Comparison of ENCODE assay signal across 8 cellular contexts in genomic region chr6:2855061-2855519, GRCh38. TPM values are rescaled to one million over a fixed set of nuclear protein-coding genes. Genes with fewer than 3 reads are reported as not detected.
A peak's percentile ranks its signal among the peaks of the same experiment; 100 is the strongest.
DNase-seq lines count a peak whose midpoint lies in the region; ATAC-seq lines count a peak whose summit lies in the region.

No MANE protein-coding gene starts in this region.

- H3K36me3 ChIP-seq in HUES6 (ENCODE audit: control insufficient read depth, insufficient read depth, low read length): no peaks in the 10 kb centered on the region

- ATAC-seq in activated naive CD4-positive, alpha-beta T cell treated with anti-CD3 and anti-CD28 coated beads, Interleukin-2, amount 50 U/mL, for 72 hours: peak in 1 of 2 donors; percentile 5
- ATAC-seq in HG03378 (IDR thresholded peaks at IDR 0.05; ENCODE audit: unreplicated experiment) (no peak), HG03108 (IDR thresholded peaks at IDR 0.05; ENCODE audit: unreplicated experiment) (no peak)

- H3K27me3 ChIP-seq in HUES6 (ENCODE audit: control insufficient read depth, insufficient read depth, low read length): no peaks in the 10 kb centered on the region

- peak overlapping the region; percentile 4 for H3K9ac ChIP-seq in HUES6 (ENCODE audit: low read length)

- H3K9me3 ChIP-seq in HUES6 (ENCODE audit: control insufficient read depth, insufficient read depth, low read depth, low read length): no peaks in the 10 kb centered on the region

- peak overlapping the region; percentile 92 to 98 for H3K27ac Mint-ChIP-seq in activated naive CD4-positive, alpha-beta T cell treated with anti-CD3 and anti-CD28 coated beads, Interleukin-2, amount 50 U/mL, for 72 hours

- H3K4me3 ChIP-seq in HUES6 (ENCODE audit: low read depth, low read length): no peak overlapping the region
- no peak overlapping the region for H3K4me3 ChIP-seq in skin epidermis

- no peak for DNase-seq in activated naive CD4-positive, alpha-beta T cell treated with anti-CD3 and anti-CD28 coated beads, Interleukin-2, amount 50 U/mL, for 72 hours (ENCODE audit: low spot score in 2 of 2)
- DNase-seq in iris pigment epithelial cell (ENCODE audit: low read depth) (peak; percentile 35), COLO829 (ENCODE audit: low spot score) (no peak), NCI-H1436 treated with DMSO at 0.1 percent for 48 hours (lab: John Stamatoyannopoulos, UW) (no peak)

- H3K36me3 Mint-ChIP-seq in activated naive CD4-positive, alpha-beta T cell treated with anti-CD3 and anti-CD28 coated beads, Interleukin-2, amount 50 U/mL, for 72 hours: peaks cover 6 to 18% of the 10 kb centered on the region in 2 donors

- H3K4me1 ChIP-seq in HUES6 (ENCODE audit: control insufficient read depth, insufficient read depth, low read length): peaks cover 46% of the 10 kb centered on the region

- peak overlapping the region; percentile 93; the same call in 1 of the 2 replicates for H3K27ac ChIP-seq in HUES6 (ENCODE audit: low read depth, low read length)
- peak overlapping the region in 19 of 21 experiments; percentile 1 to 98 (median 73) for H3K27ac ChIP-seq in skin epidermis

- peaks cover 9% of the 10 kb centered on the region in 2 donors for H3K9me3 Mint-ChIP-seq in activated naive CD4-positive, alpha-beta T cell treated with anti-CD3 and anti-CD28 coated beads, Interleukin-2, amount 50 U/mL, for 72 hours

RNA-seq across cellular contexts. Expression of gene SERPINB1, which starts 13.4 kb away (rescaled TPM):
- 100 to 1,000 TPM; 121 to 169 TPM for total RNA-seq in activated naive CD4-positive, alpha-beta T cell treated with anti-CD3 and anti-CD28 coated beads, Interleukin-2, amount 50 U/mL, for 72 hours

RNA-seq across cellular contexts. Expression of gene SERPINB9, which starts 48.0 kb away (rescaled TPM):
- total RNA-seq in activated naive CD4-positive, alpha-beta T cell treated with anti-CD3 and anti-CD28 coated beads, Interleukin-2, amount 50 U/mL, for 72 hours: 100 to 1,000 TPM in 1 of 2 donors, 10 to 100 TPM in 1; 51.3 to 102 TPM
